8 cellular contexts compared by ENCODE assay signal in genomic region chr6:46781478-46782378, GRCh38. TPM values are rescaled to one million over a fixed set of nuclear protein-coding genes. Genes with fewer than 3 reads are reported as not detected.
DNase-seq lines count a peak whose midpoint lies in the region; ATAC-seq and TF ChIP-seq lines count a peak whose summit lies in the region.

No MANE protein-coding gene starts in this region.

- no peaks in the 10 kb centered on the region for H3K9me2 ChIP-seq in GM23248 (ENCODE audit: insufficient read depth)

- no peaks in the 10 kb centered on the region for H3K4me1 ChIP-seq in GM23248 (ENCODE audit: insufficient read depth)
- H3K4me1 ChIP-seq in adrenal gland (replicated peaks in 1 of 2), result no peaks in the 10 kb centered on the region

- H4K20me1 ChIP-seq in GM23248 (ENCODE audit: insufficient read depth), result no peaks in the 10 kb centered on the region

- no peak for TF ChIP-seq POLR2A in adrenal gland (IDR thresholded peaks at IDR 0.05)

- H2AFZ ChIP-seq in GM23248, result no peak overlapping the region

- TF ChIP-seq CTCF in adrenal gland (IDR thresholded peaks at IDR 0.05), result peak; percentile 52 to 78 (median 56)

- DNase-seq in CD1c-positive myeloid dendritic cell (ENCODE audit: extremely low spot score) (peak; percentile 88), GM23248 (peak; percentile 77), NCI-H446 treated with DMSO at 0.1 percent for 48 hours (lab: John Stamatoyannopoulos, UW) (peak; percentile 4), adrenal gland (peak; percentile 26 to 75 (median 52)), iPS DF 4.7 (ENCODE audit: extremely low read depth, low spot score) (peak; percentile 2), T-helper 9 cell (no peak)
- DNase-seq in stimulated activated CD4-positive, alpha-beta T cell treated with anti-CD3 and anti-CD28 coated beads, Interleukin-2, amount 100 ng/mL, for 48 hours, result peak; percentile 20 to 33

- no peaks in the 10 kb centered on the region for H3K9me3 ChIP-seq in GM23248 (ENCODE audit: low read depth)
- H3K9me3 ChIP-seq in adrenal gland (replicated peaks in 1 of 3), result no peaks in the 10 kb centered on the region

- H3K27ac ChIP-seq in GM23248 (no peak overlapping the region), adrenal gland (no peak overlapping the region)

- no peaks in the 10 kb centered on the region for H3F3A ChIP-seq in GM23248 (ENCODE audit: insufficient read depth)

- H3K4me3 ChIP-seq in GM23248, result no peak overlapping the region
- no peak overlapping the region for H3K4me3 ChIP-seq in adrenal gland

- H3K79me2 ChIP-seq in GM23248 (ENCODE audit: insufficient read depth), result no peaks in the 10 kb centered on the region

- in situ Hi-C loops in GM23248 (cut with MboI), result loop anchor here (25.0 kb wide), 1 partner anchor 369 kb away; no protein-coding TSS in a partner anchor

- no peak for ATAC-seq in GM19023 (IDR thresholded peaks at IDR 0.05; ENCODE audit: unreplicated experiment)

- 29 to 32% methylated on average over 6 of the region's 6 CpGs for WGBS in GM23248 (ENCODE audit: low coverage in 1 of 2, low lambda C conversion rate in 2 of 2, missing lambda C conversion rate in 2 of 2), 2 experiments
- 31 to 35% (median 32%) methylated on average over 6 of the region's 6 CpGs for WGBS in adrenal gland, 4 donors

- H3K4me2 ChIP-seq in GM23248 (ENCODE audit: unreplicated experiment), result no peak overlapping the region

- H3K36me3 ChIP-seq in GM23248 (ENCODE audit: low read depth) (no peaks in the 10 kb centered on the region), adrenal gland (replicated peaks in 1 of 2) (no peaks in the 10 kb centered on the region)

- H3K27me3 ChIP-seq in GM23248 (replicated peaks; ENCODE audit: insufficient read depth), result no peaks in the 10 kb centered on the region
- no peaks in the 10 kb centered on the region for H3K27me3 ChIP-seq in adrenal gland

- H3K9ac ChIP-seq in GM23248, result no peak overlapping the region

- intact Hi-C loops in adrenal gland (cut with DNase I), result loop anchor here in 1 of 2 donors (5.0 kb wide), 1 partner anchor 359 kb away; no protein-coding TSS in a partner anchor

RNA-seq across cellular contexts. Expression of gene MEP1A, which starts 11.5 kb away (rescaled TPM):
- total RNA-seq in GM23248 (2014; rRNA removed; shearing (Covaris generic)), result not detected in 2 replicates
- polyA plus RNA-seq in GM23248 (2016; fragmentation: Nextera tagmentation; extraction: Ambion mirVana), result not detected in 2 replicates
- total RNA-seq in adrenal gland, result not detected
- under 1 TPM in 2 of 3 donors, not detected in 1; 0.03 to 0.05 TPM for polyA plus RNA-seq in adrenal gland

RNA-seq across cellular contexts. Expression of gene ANKRD66, which starts 35.0 kb away (rescaled TPM):
- total RNA-seq in GM23248 (2014; rRNA removed; shearing (Covaris generic)), result not detected in 2 replicates
- not detected in 2 replicates for polyA plus RNA-seq in GM23248 (2016; fragmentation: Nextera tagmentation; extraction: Ambion mirVana)
- total RNA-seq in adrenal gland, result not detected
- polyA plus RNA-seq in adrenal gland, result not detected

RNA-seq across cellular contexts. Expression of gene PLA2G7, which starts 46.6 kb away (rescaled TPM):
- not detected in 2 replicates for total RNA-seq in GM23248 (2014; rRNA removed; shearing (Covaris generic))
- polyA plus RNA-seq in GM23248 (2016; fragmentation: Nextera tagmentation; extraction: Ambion mirVana), result not detected in 2 replicates
- total RNA-seq in adrenal gland, result 1 to 10 TPM in 7 of 8 donors, under 1 TPM in 1; 0.91 to 5.5 (median 4.3) TPM
- 10 to 100 TPM in 1 of 3 donors, 1 to 10 TPM in 2; 2.8 to 25.8 (median 8.9) TPM for polyA plus RNA-seq in adrenal gland
